2 cellular contexts compared by ENCODE assay signal in genomic region chr11:27217496-27217895, GRCh38.
TF ChIP-seq lines count a peak whose summit lies in the region.

No MANE protein-coding gene starts in this region.

TF ChIP-seq in SK-N-SH, 30 proteins besides CTCF, POLR2A, EP300 and RAD21 (continued from another document):
- TF ChIP-seq RXRA (IDR thresholded peaks at IDR 0.05; ENCODE audit: borderline replicate concordance, low read depth): no peak
- TF ChIP-seq TCF12 (IDR thresholded peaks at IDR 0.05): no peak
- TF ChIP-seq CHD2 (IDR thresholded peaks at IDR 0.05; ENCODE audit: low read length, partially characterized antibody): no peak
- TF ChIP-seq REST (IDR thresholded peaks at IDR 0.05; ENCODE audit: low read depth, low read length): no peak
- TF ChIP-seq EZH2phosphoT487 (IDR thresholded peaks at IDR 0.05; ENCODE audit: borderline replicate concordance, low read depth): no peak

TF ChIP-seq in SK-N-SH treated with all-trans-retinoic acid at 6 μM for 48 hours, 23 proteins besides CTCF, POLR2A, EP300 and RAD21 (continued from another document):
- no peak for TF ChIP-seq TSHZ2 (CRISPR knock-in tag; IDR thresholded peaks at IDR 0.05)
- no peak for TF ChIP-seq PPARA (CRISPR knock-in tag; IDR thresholded peaks at IDR 0.05; ENCODE audit: borderline replicate concordance)
- TF ChIP-seq OSR1 (CRISPR knock-in tag; IDR thresholded peaks at IDR 0.05): no peak
- TF ChIP-seq PATZ1 (CRISPR knock-in tag; IDR thresholded peaks at IDR 0.05; ENCODE audit: borderline replicate concordance): no peak
- TF ChIP-seq POU6F1 (CRISPR knock-in tag; IDR thresholded peaks at IDR 0.05; ENCODE audit: borderline replicate concordance, low read depth): no peak
- TF ChIP-seq CREB5 (CRISPR knock-in tag; IDR thresholded peaks at IDR 0.05; ENCODE audit: low read depth): no peak
- TF ChIP-seq BACH2 (CRISPR knock-in tag; IDR thresholded peaks at IDR 0.05; ENCODE audit: borderline replicate concordance): no peak
- no peak for TF ChIP-seq ESRRG (CRISPR knock-in tag; IDR thresholded peaks at IDR 0.05)
- TF ChIP-seq ISL1 (CRISPR knock-in tag; IDR thresholded peaks at IDR 0.05): no peak
- no peak for TF ChIP-seq SNAI2 (CRISPR knock-in tag; IDR thresholded peaks at IDR 0.05)
- no peak for TF ChIP-seq TCF4 (CRISPR knock-in tag; IDR thresholded peaks at IDR 0.05; ENCODE audit: borderline replicate concordance)
